In genomic region chr19:6060600-6061391, GRCh38 we compare ENCODE assay signal across 8 cellular contexts. TPM values are rescaled to one million over a fixed set of nuclear protein-coding genes. Genes with fewer than 3 reads are reported as not detected.
DNase-seq lines count a peak whose midpoint lies in the region; ATAC-seq, FAIRE-seq and TF ChIP-seq lines count a peak whose summit lies in the region.

No MANE protein-coding gene starts in this region.

- peaks cover 13 to 99% (median 65%) of the 10 kb centered on the region in 10 experiments for H3K4me1 ChIP-seq in BLaER1 treated with 17β-estradiol and CSF1 and Interleukin-3, amounts not matched to agents 10 nM and 100 nM
- H3K4me1 ChIP-seq in K562 (replicated peaks in 1 of 2; ENCODE audit: control insufficient read depth in 2 of 2, insufficient read depth in 2 of 2, low read length in 2 of 2) (peaks cover 67 to 74% of the 10 kb centered on the region in 2 experiments), mucosa of rectum (ENCODE audit: control insufficient read depth in 2 of 2, insufficient read depth in 2 of 2, low read length in 2 of 2) (peaks cover 65 to 67% of the 10 kb centered on the region in 2 donors), vagina (peaks cover 90% of the 10 kb centered on the region)

- H3K4me2 ChIP-seq in BLaER1 treated with 17β-estradiol and CSF1 and Interleukin-3, amounts not matched to agents 10 nM and 100 nM, result peak overlapping the region in 8 of 11 experiments; percentile 37 to 79 (median 60); a peak in 9 of 22 replicates
- H3K4me2 ChIP-seq in K562 (ENCODE audit: insufficient read depth, low read length), result peak overlapping the region; percentile 67

- no peak overlapping the region for H3K4me3 ChIP-seq in BLaER1 treated with 17β-estradiol and CSF1 and Interleukin-3, amounts not matched to agents 10 nM and 100 nM
- H3K4me3 ChIP-seq in K562 (no peak overlapping the region), mucosa of rectum (ENCODE audit: low read length in 2 of 2) (no peak overlapping the region), vagina (peak overlapping the region in 1 of 2 donors; percentile 5)

- FAIRE-seq in RCC 7860 (lab: Jason Lieb, UNC), result no peak
- peak; percentile 94 for FAIRE-seq in K562 (lab: Jason Lieb, UNC)

- no peak overlapping the region for H3K9ac ChIP-seq in BLaER1 treated with 17β-estradiol and CSF1 and Interleukin-3, amounts not matched to agents 10 nM and 100 nM
- H3K9ac ChIP-seq in K562 (ENCODE audit: insufficient read depth in 1 of 2, low read depth in 2 of 2, low read length in 2 of 2) (peak overlapping the region; percentile 60 to 88), mucosa of rectum (ENCODE audit: low read depth in 1 of 2, low read length in 2 of 2) (no peak overlapping the region)

- H3K36me3 Mint-ChIP-seq in stimulated activated memory B cell treated with anti-CD40 and anti-IgM and Interleukin-4, amounts not matched to agents 10 μg/mL and 1 μg/mL and 100 μg/mL, for 72 hours, result no peaks in the 10 kb centered on the region

- no peaks in the 10 kb centered on the region for H3K27me3 ChIP-seq in BLaER1 treated with 17β-estradiol and CSF1 and Interleukin-3, amounts not matched to agents 10 nM and 100 nM
- H3K27me3 ChIP-seq in K562 (ENCODE audit: control insufficient read depth in 2 of 2, insufficient read depth in 2 of 2, low read length in 2 of 2) (no peaks in the 10 kb centered on the region), mucosa of rectum (ENCODE audit: control insufficient read depth in 2 of 2, insufficient read depth in 2 of 2, low read length in 2 of 2) (no peaks in the 10 kb centered on the region), vagina (no peaks in the 10 kb centered on the region)

- in situ Hi-C loops in K562 (cut with MboI), result no loop called here

- H3K9me3 ChIP-seq in BLaER1 treated with 17β-estradiol and CSF1 and Interleukin-3, amounts not matched to agents 10 nM and 100 nM (replicated peaks in 1 of 11), result no peaks in the 10 kb centered on the region
- H3K9me3 ChIP-seq in K562 (replicated peaks; ENCODE audit: control insufficient read depth, insufficient read depth, low read depth, low read length) (no peaks in the 10 kb centered on the region), mucosa of rectum (ENCODE audit: control insufficient read depth in 2 of 2, low read length in 2 of 2) (no peaks in the 10 kb centered on the region), vagina (no peaks in the 10 kb centered on the region)

- no peak overlapping the region for H3K4me3 Mint-ChIP-seq in stimulated activated memory B cell treated with anti-CD40 and anti-IgM and Interleukin-4, amounts not matched to agents 10 μg/mL and 1 μg/mL and 100 μg/mL, for 72 hours

- no peaks in the 10 kb centered on the region for H3K9me1 ChIP-seq in K562 (ENCODE audit: control insufficient read depth, insufficient read depth, low read length)

- WGBS in K562 (ENCODE audit: insufficient coverage, low coverage, missing lambda C conversion rate), result 5% methylated on average over 16 of the region's 21 CpGs

- ATAC-seq in K562, result peak; percentile 87
- ATAC-seq in stimulated activated memory B cell treated with anti-CD40 and anti-IgM and Interleukin-4, amounts not matched to agents 10 μg/mL and 1 μg/mL and 100 μg/mL, for 72 hours, result no peak

- intact Hi-C loops in K562 (cut with micrococcal nuclease), result no loop called here
- intact Hi-C loops in vagina (cut with DNase I), result no loop called here

- BruUV-seq in K562 (replicated peaks; lab: Mats Ljungman, UMichigan), result no TSS peak

- no peak overlapping the region for H3K27ac Mint-ChIP-seq in stimulated activated memory B cell treated with anti-CD40 and anti-IgM and Interleukin-4, amounts not matched to agents 10 μg/mL and 1 μg/mL and 100 μg/mL, for 72 hours

- peak in 1 of 2 experiments; percentile 18; a peak in 2 of 4 replicates for TF ChIP-seq RAD21 in K562 (CRISPR knock-in tag; conservative IDR thresholded peaks at IDR 0.05 in 1 of 2, IDR thresholded peaks at IDR 0.05 in 1 of 2)

- POLR2A ChIA-PET in K562 (lab: Yijun Ruan, JAX), result interaction anchor here (0.6 to 1.0 kb wide), 2 partner anchors 32 to 63 kb away, joined by 3 read pairs; no protein-coding TSS in a partner anchor

- DNase-seq in RCC 7860 (ENCODE audit: low spot score), result peak; percentile 74
- peak; percentile 92 to 94 (median 94) for DNase-seq in K562 (ENCODE audit: extremely low read depth in 1 of 4, low spot score in 3 of 4)
- peak in 1 of 2 donors; percentile 89 for DNase-seq in vagina (ENCODE audit: extremely low spot score in 2 of 2)
- DNase-seq in GM10266 (ENCODE audit: extremely low spot score), result no peak
- DNase-seq in LoVo (ENCODE audit: low spot score), result no peak

- peaks cover 43% of the 10 kb centered on the region for H3K27me3 Mint-ChIP-seq in stimulated activated memory B cell treated with anti-CD40 and anti-IgM and Interleukin-4, amounts not matched to agents 10 μg/mL and 1 μg/mL and 100 μg/mL, for 72 hours

- H2AFZ ChIP-seq in K562 (ENCODE audit: low read depth, low read length), result peak overlapping the region; percentile 74

- no peaks in the 10 kb centered on the region for H3K9me3 Mint-ChIP-seq in stimulated activated memory B cell treated with anti-CD40 and anti-IgM and Interleukin-4, amounts not matched to agents 10 μg/mL and 1 μg/mL and 100 μg/mL, for 72 hours

- no peaks in the 10 kb centered on the region for H4K20me1 ChIP-seq in BLaER1 treated with 17β-estradiol and CSF1 and Interleukin-3, amounts not matched to agents 10 nM and 100 nM
- no peaks in the 10 kb centered on the region for H4K20me1 ChIP-seq in K562 (replicated peaks; ENCODE audit: control insufficient read depth, insufficient read depth, low read length)

- CTCF ChIA-PET in K562 (lab: Yijun Ruan, JAX; ENCODE audit: low intra/inter-chr PET ratio), result interaction anchor here (0.5 kb wide), 1 partner anchor 9 kb away, joined by 4 read pairs; no protein-coding TSS in a partner anchor

- peak; percentile 93 for TF ChIP-seq EP300 in K562 (IDR thresholded peaks at IDR 0.05; ENCODE audit: low read length)

- H3K27ac ChIP-seq in BLaER1 treated with 17β-estradiol and CSF1 and Interleukin-3, amounts not matched to agents 10 nM and 100 nM, result peak overlapping the region in 6 of 11 experiments; percentile 2 to 30 (median 21); a peak in 4 of 22 replicates
- H3K27ac ChIP-seq in K562 (ENCODE audit: extremely low read depth, low read depth, low read length) (peak overlapping the region; percentile 85), mucosa of rectum (ENCODE audit: low read depth in 2 of 2, low read length in 2 of 2) (peak overlapping the region; percentile 84 to 87), vagina (peak overlapping the region; percentile 63)

- peaks cover 15% of the 10 kb centered on the region for H3K4me1 Mint-ChIP-seq in stimulated activated memory B cell treated with anti-CD40 and anti-IgM and Interleukin-4, amounts not matched to agents 10 μg/mL and 1 μg/mL and 100 μg/mL, for 72 hours

- TF ChIP-seq POLR2A in K562 (conservative IDR thresholded peaks at IDR 0.05), result peak; percentile 35
- no peak for TF ChIP-seq POLR2A in vagina (IDR thresholded peaks at IDR 0.05)

- peaks cover 53% of the 10 kb centered on the region for H3K79me2 ChIP-seq in K562 (ENCODE audit: control insufficient read depth, insufficient read depth, low read length)

- no peak for TF ChIP-seq CTCF in K562 (IDR thresholded peaks at IDR 0.05 in 2 of 3, conservative IDR thresholded peaks at IDR 0.05 in 1 of 3; ENCODE audit: insufficient read depth in 2 of 3, low read depth in 1 of 3, low read length in 3 of 3)
- no peak for TF ChIP-seq CTCF in vagina (IDR thresholded peaks at IDR 0.05)
- no peak for TF ChIP-seq CTCF in GM10266 (IDR thresholded peaks at IDR 0.05; ENCODE audit: control insufficient read depth, insufficient read depth, low read depth, missing control alignments)

- no peaks in the 10 kb centered on the region for H3K36me3 ChIP-seq in BLaER1 treated with 17β-estradiol and CSF1 and Interleukin-3, amounts not matched to agents 10 nM and 100 nM
- H3K36me3 ChIP-seq in K562 (ENCODE audit: control insufficient read depth, insufficient read depth, low read length) (peaks cover 4% of the 10 kb centered on the region; the same call in 1 of the 3 replicates), mucosa of rectum (ENCODE audit: control insufficient read depth in 2 of 2, insufficient read depth in 2 of 2, low read length in 2 of 2) (no peaks in the 10 kb centered on the region), vagina (no peaks in the 10 kb centered on the region)

TF ChIP-seq in K562, 482 proteins besides CTCF, POLR2A, EP300 and RAD21 (continues in another document):
- no peak for TF ChIP-seq CBX2 (IDR thresholded peaks at IDR 0.05; ENCODE audit: insufficient read depth, low read length, poor library complexity, severe bottlenecking)
- no peak for TF ChIP-seq ZNF274 (IDR thresholded peaks at IDR 0.05; ENCODE audit: borderline replicate concordance, low read depth, low read length)
- TF ChIP-seq IRF1 (CRISPR knock-in tag; IDR thresholded peaks at IDR 0.05; ENCODE audit: borderline replicate concordance), result no peak
- peak; percentile 63; the same call in 1 of the 2 replicates for TF ChIP-seq BACH1 (tag; IDR thresholded peaks at IDR 0.05)

RNA-seq across cellular contexts. Expression of gene RFX2, which starts 49.5 kb away (rescaled TPM):
- 29.2 and 31.8 TPM in 2 replicates for total RNA-seq in K562 (2011; cell fraction: chromatin; rRNA removed; ENCODE audit: low replicate concordance)
- 18.3 and 22.4 TPM in 2 replicates for total RNA-seq in K562 (2011; cell fraction: nucleolus; rRNA removed)
- 18.6 and 20.1 TPM in 2 replicates for total RNA-seq in K562 (2011; cell fraction: nucleoplasm; rRNA removed)
- total RNA-seq in K562 (2014; rRNA removed) (18.7 and 24.0 TPM in 2 replicates), K562 (2014; rRNA removed; fragmentation: Illumina TruSeq; extraction: Trizol) (4.4 and 5.3 TPM in 2 replicates), K562 (2015; rRNA removed; fragmentation: Illumina TruSeq; extraction: Trizol) (7.4 and 7.6 TPM in 2 replicates), K562 (2021) (18.3 and 18.9 TPM in 2 replicates), vagina (12.0 TPM)
- polyA plus RNA-seq in K562 (2011; rRNA removed) (8.7 and 9.8 TPM in 2 replicates), K562 (2014; fragmentation: Illumina TruSeq; extraction: Trizol) (9.4 and 11.3 TPM in 2 replicates), K562 (2014; fragmentation: Nextera tagmentation; extraction: Ambion mirVana) (1 to 10 TPM; 3.6 to 4.4 TPM), K562 (2014; rRNA removed) (11.1 and 11.4 TPM in 2 replicates)
- 14.8 and 32.1 TPM in 2 replicates for polyA plus RNA-seq in K562 (2011; cell fraction: cytosol; rRNA removed)
- 20.8 and 44.3 TPM in 2 replicates for polyA plus RNA-seq in K562 (2011; cell fraction: nucleus; rRNA removed)
- polyA plus RNA-seq in K562 (2012), result 10.9 and 12.9 TPM in 2 replicates
- 8.9 and 11.7 TPM in 2 replicates for polyA minus RNA-seq in K562 (2011; rRNA and poly(A)+ RNA removed)
- polyA minus RNA-seq in K562 (2011; cell fraction: cytosol; rRNA and poly(A)+ RNA removed), result 10.7 and 12.8 TPM in 2 replicates
- polyA minus RNA-seq in K562 (2011; cell fraction: nucleus; rRNA and poly(A)+ RNA removed), result 9.2 and 11.2 TPM in 2 replicates

Comparison
In these comparisons a context has a peak if more than half of its experiments do, and no peak if none do; other contexts are left out.
1. H3K27ac ChIP-seq: peak in every context shown above with its lines; median percentile 86 in mucosa of rectum; 85 in K562; 63 in vagina; 21 in BLaER1 treated with 17β-estradiol and CSF1 and Interleukin-3, amounts not matched to agents 10 nM and 100 nM.
2. H3K9ac ChIP-seq: peak in K562 (2 of 2); none in BLaER1 treated with 17β-estradiol and CSF1 and Interleukin-3, amounts not matched to agents 10 nM and 100 nM (0 of 11) and mucosa of rectum (0 of 2).
3. DNase-seq: peak in RCC 7860 (single experiment) and K562 (4 of 4); none in GM10266 (single experiment) and LoVo (single experiment).